8 cellular contexts compared by ENCODE assay signal in the genomic region with DNA sequence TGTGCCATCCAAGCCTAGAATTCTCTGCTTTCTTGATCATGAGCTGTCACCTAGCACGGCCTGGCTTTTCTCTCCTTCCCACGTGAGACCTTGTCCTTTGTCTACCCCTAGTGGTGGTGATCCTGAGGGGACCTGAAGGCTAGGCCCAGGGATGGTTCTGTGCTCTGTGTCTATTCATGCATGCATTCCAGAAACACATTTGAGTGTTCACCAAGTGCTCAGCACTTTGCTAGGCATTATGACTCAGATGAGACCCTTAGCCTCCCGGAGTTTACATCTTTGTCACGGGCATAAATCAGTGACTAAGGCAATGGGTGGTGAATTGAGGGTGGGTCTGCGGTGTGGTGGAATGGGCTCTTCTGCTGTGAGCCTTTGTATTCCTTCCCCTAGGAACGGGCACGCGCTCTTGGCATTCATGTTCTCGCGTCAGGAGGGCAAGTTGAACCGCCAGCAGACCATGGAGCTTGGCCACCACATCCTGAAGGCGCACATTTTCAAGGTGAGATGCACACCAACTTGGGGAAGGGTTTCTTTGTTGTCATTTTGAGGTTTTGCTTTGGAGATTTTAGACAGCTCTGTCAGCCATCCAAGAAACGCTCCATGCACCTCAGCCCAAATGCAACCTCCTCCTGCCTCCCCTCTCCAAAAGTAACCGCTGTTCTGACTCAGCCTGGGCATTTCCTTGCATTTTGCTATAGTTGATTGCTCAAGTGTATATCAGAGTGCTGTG.
A peak's percentile ranks its signal among the peaks of the same experiment; 100 is the strongest.
DNase-seq lines count a peak whose midpoint lies in the region; TF ChIP-seq lines count a peak whose summit lies in the region.

No MANE protein-coding gene starts in this region.

- H3K79me2 ChIP-seq in Loucy (ENCODE audit: insufficient read depth, low read length) (no peaks in the 10 kb centered on the region), parathyroid adenoma (no peaks in the 10 kb centered on the region)

- H3K9me2 ChIP-seq in Loucy (replicated peaks; ENCODE audit: low read depth, low read length) = no peaks in the 10 kb centered on the region

- H3K9me3 ChIP-seq in Loucy (ENCODE audit: insufficient read depth, low read depth, low read length) (no peaks in the 10 kb centered on the region), endodermal cell (ENCODE audit: control insufficient read depth, low read length) (no peaks in the 10 kb centered on the region), parathyroid adenoma (ENCODE audit: control insufficient read depth, low read length) (no peaks in the 10 kb centered on the region)
- H3K9me3 ChIP-seq in CD4-positive, alpha-beta memory T cell (ENCODE audit: control insufficient read depth in 1 of 2, low read length in 2 of 2) = no peaks in the 10 kb centered on the region

- H3K27me3 ChIP-seq in H7 (ENCODE audit: control insufficient read depth, insufficient read depth, low read length) = no peaks in the 10 kb centered on the region
- H3K27me3 ChIP-seq in Loucy (ENCODE audit: insufficient read depth, low read length, poor library complexity, severe bottlenecking) = no peaks in the 10 kb centered on the region
- H3K27me3 ChIP-seq in endodermal cell (ENCODE audit: control insufficient read depth, insufficient read depth, low read length, poor library complexity, severe bottlenecking) = no peaks in the 10 kb centered on the region
- no peaks in the 10 kb centered on the region for H3K27me3 ChIP-seq in parathyroid adenoma (ENCODE audit: control insufficient read depth, insufficient read depth, low read length)
- H3K27me3 ChIP-seq in CD4-positive, alpha-beta memory T cell (ENCODE audit: insufficient read depth, low read length) = no peaks in the 10 kb centered on the region

- CTCF ChIA-PET in activated naive CD4-positive, alpha-beta T cell treated with anti-CD3 and anti-CD28 coated beads for 36 hours (lab: Charles Lee) = interaction anchor here (0.6 to 1.3 kb wide), 3 partner anchors 37 to 68 kb away, joined by 3 read pairs; no protein-coding TSS in a partner anchor
- CTCF ChIA-PET in CD4-positive, alpha-beta memory T cell (lab: Charles Lee; ENCODE audit: partially characterized antibody) = no interaction called here

- H3K9me3 Mint-ChIP-seq in activated naive CD4-positive, alpha-beta T cell treated with anti-CD3 and anti-CD28 coated beads for 36 hours = no peaks in the 10 kb centered on the region
- no peaks in the 10 kb centered on the region for H3K9me3 Mint-ChIP-seq in endodermal cell
- peaks cover 0 to 4% (median 0%) of the 10 kb centered on the region in 8 donors for H3K9me3 Mint-ChIP-seq in CD4-positive, alpha-beta memory T cell

- H3K27ac ChIP-seq in endodermal cell (ENCODE audit: low read depth, low read length) = no peak overlapping the region
- H3K27ac ChIP-seq in parathyroid adenoma = no peak overlapping the region
- H3K27ac ChIP-seq in CD4-positive, alpha-beta memory T cell (ENCODE audit: low read depth, low read length) = no peak overlapping the region

- POLR2A ChIA-PET in CD4-positive, alpha-beta memory T cell (lab: Charles Lee; ENCODE audit: partially characterized antibody) = no interaction called here

- H3K4me1 ChIP-seq in Loucy (ENCODE audit: insufficient read depth, low read length, poor library complexity, severe bottlenecking) = no peaks in the 10 kb centered on the region
- H3K4me1 ChIP-seq in endodermal cell (ENCODE audit: control insufficient read depth, insufficient read depth, low read length) = no peaks in the 10 kb centered on the region
- H3K4me1 ChIP-seq in parathyroid adenoma = peaks cover 7% of the 10 kb centered on the region
- no peaks in the 10 kb centered on the region for H3K4me1 ChIP-seq in CD4-positive, alpha-beta memory T cell (ENCODE audit: insufficient read depth, low read length)

- peak; percentile 38 for DNase-seq in activated naive CD4-positive, alpha-beta T cell treated with anti-CD3 and anti-CD28 coated beads for 36 hours
- no peak for DNase-seq in activated naive CD4-positive, alpha-beta T cell (lab: John Stamatoyannopoulos, UW)
- DNase-seq in H7 = peak; percentile 71
- peak; percentile 67 for DNase-seq in endodermal cell
- DNase-seq in activated T-cell treated with anti-CD3 and anti-CD28 coated beads, Interleukin-2, amount 50 U/mL, for 1 hour = no peak
- no peak for DNase-seq in CD4-positive, alpha-beta memory T cell

- H3K9ac ChIP-seq in Loucy (ENCODE audit: low read depth, low read length, poor library complexity, severe bottlenecking) = no peak overlapping the region
- no peak overlapping the region for H3K9ac ChIP-seq in endodermal cell (ENCODE audit: extremely low read depth, low read length, poor library complexity, severe bottlenecking)
- H3K9ac ChIP-seq in parathyroid adenoma = no peak overlapping the region

- no peak overlapping the region for H3K27ac Mint-ChIP-seq in activated naive CD4-positive, alpha-beta T cell treated with anti-CD3 and anti-CD28 coated beads for 36 hours
- no peak overlapping the region for H3K27ac Mint-ChIP-seq in endodermal cell
- H3K27ac Mint-ChIP-seq in CD4-positive, alpha-beta memory T cell = no peak overlapping the region

- H3K4me2 ChIP-seq in Loucy (ENCODE audit: low read depth, low read length, poor library complexity, severe bottlenecking) (no peak overlapping the region), parathyroid adenoma (ENCODE audit: low read length) (no peak overlapping the region)

- no peaks in the 10 kb centered on the region for H3K36me3 Mint-ChIP-seq in activated naive CD4-positive, alpha-beta T cell treated with anti-CD3 and anti-CD28 coated beads for 36 hours (ENCODE audit: low read depth)
- peaks cover 9% of the 10 kb centered on the region for H3K36me3 Mint-ChIP-seq in endodermal cell (ENCODE audit: low read depth)
- no peaks in the 10 kb centered on the region for H3K36me3 Mint-ChIP-seq in CD4-positive, alpha-beta memory T cell

- no peaks in the 10 kb centered on the region for H4K20me1 ChIP-seq in Loucy (ENCODE audit: insufficient read depth, low read length, poor library complexity, severe bottlenecking)

- H3K4me3 ChIP-seq in H7 (ENCODE audit: insufficient read depth, low read depth, low read length) = no peak overlapping the region
- no peak overlapping the region for H3K4me3 ChIP-seq in Loucy (ENCODE audit: low read length, poor library complexity, severe bottlenecking)
- H3K4me3 ChIP-seq in endodermal cell (ENCODE audit: low read length) = no peak overlapping the region
- H3K4me3 ChIP-seq in parathyroid adenoma (ENCODE audit: low read depth, low read length) = no peak overlapping the region
- no peak overlapping the region for H3K4me3 ChIP-seq in CD4-positive, alpha-beta memory T cell (ENCODE audit: low read length in 2 of 2)

- H3K36me3 ChIP-seq in H7 (replicated peaks; ENCODE audit: control insufficient read depth, insufficient read depth, low read length) (no peaks in the 10 kb centered on the region), Loucy (ENCODE audit: insufficient read depth, low read length) (no peaks in the 10 kb centered on the region), endodermal cell (ENCODE audit: control insufficient read depth, insufficient read depth, low read length) (peaks cover 74% of the 10 kb centered on the region), parathyroid adenoma (ENCODE audit: control insufficient read depth, insufficient read depth, low read length) (no peaks in the 10 kb centered on the region)
- no peaks in the 10 kb centered on the region for H3K36me3 ChIP-seq in CD4-positive, alpha-beta memory T cell (ENCODE audit: insufficient read depth, low read length)

- H2AFZ ChIP-seq in Loucy (ENCODE audit: low read length) = no peak overlapping the region
- no peak overlapping the region for H2AFZ ChIP-seq in parathyroid adenoma

- intact Hi-C loops in activated naive CD4-positive, alpha-beta T cell treated with anti-CD3 and anti-CD28 coated beads for 36 hours (cut with micrococcal nuclease) = loop anchor here (1.0 to 2.0 kb wide), 4 partner anchors 61 to 300 kb away; no protein-coding TSS in a partner anchor
- intact Hi-C loops in CD4-positive, alpha-beta memory T cell (cut with micrococcal nuclease) = no loop called here

- H3K4me1 Mint-ChIP-seq in activated naive CD4-positive, alpha-beta T cell treated with anti-CD3 and anti-CD28 coated beads for 36 hours (ENCODE audit: low read depth) = no peaks in the 10 kb centered on the region
- H3K4me1 Mint-ChIP-seq in endodermal cell = peaks cover 12% of the 10 kb centered on the region
- peaks cover 0 to 2% (median 0%) of the 10 kb centered on the region in 4 donors for H3K4me1 Mint-ChIP-seq in CD4-positive, alpha-beta memory T cell

- H3K27me3 Mint-ChIP-seq in activated naive CD4-positive, alpha-beta T cell treated with anti-CD3 and anti-CD28 coated beads for 36 hours (ENCODE audit: low read depth) = no peaks in the 10 kb centered on the region
- peaks cover 2% of the 10 kb centered on the region for H3K27me3 Mint-ChIP-seq in endodermal cell (ENCODE audit: insufficient read depth)
- no peaks in the 10 kb centered on the region for H3K27me3 Mint-ChIP-seq in CD4-positive, alpha-beta memory T cell

- TF ChIP-seq CTCF in Loucy (conservative IDR thresholded peaks at IDR 0.05; ENCODE audit: low read length) (peak; percentile 80), endodermal cell (conservative IDR thresholded peaks at IDR 0.05) (peak; percentile 68), parathyroid adenoma (IDR thresholded peaks at IDR 0.05) (peak; percentile 15)

- H3K4me3 Mint-ChIP-seq in activated naive CD4-positive, alpha-beta T cell treated with anti-CD3 and anti-CD28 coated beads for 36 hours = no peak overlapping the region
- no peak overlapping the region for H3K4me3 Mint-ChIP-seq in endodermal cell
- H3K4me3 Mint-ChIP-seq in CD4-positive, alpha-beta memory T cell = no peak overlapping the region

- H3F3A ChIP-seq in Loucy (ENCODE audit: low read depth) = no peaks in the 10 kb centered on the region

- 88 to 94% methylated on average over 11 to 14 of the region's 14 CpGs for WGBS in endodermal cell (ENCODE audit: insufficient coverage in 1 of 2, insufficient read length in 1 of 2), 2 experiments

Comparison
In these comparisons a context has a peak if more than half of its experiments do, and no peak if none do; other contexts are left out.
1. DNase-seq: peak in activated naive CD4-positive, alpha-beta T cell treated with anti-CD3 and anti-CD28 coated beads for 36 hours (single experiment), H7 (single experiment) and endodermal cell (single experiment); none in activated naive CD4-positive, alpha-beta T cell (0 of 4), activated T-cell treated with anti-CD3 and anti-CD28 coated beads, Interleukin-2, amount 50 U/mL, for 1 hour (single experiment) and CD4-positive, alpha-beta memory T cell (0 of 5).
2. CTCF ChIP-seq: peak in every context shown above with its lines; median percentile 80 in Loucy; 68 in endodermal cell; 15 in parathyroid adenoma.